ENCODE assay signal across 18 cellular contexts in genomic region chr21:33549848-33550771, GRCh38. TPM values are rescaled to one million over a fixed set of nuclear protein-coding genes. Genes with fewer than 3 reads are reported as not detected.
DNase-seq lines count a peak whose midpoint lies in the region; ATAC-seq and TF ChIP-seq lines count a peak whose summit lies in the region.
"Had no signal": no experiment of that assay in that cellular context is flagged by ENCODE, and none has a peak within 500 bp of the region (broad histone marks: within the 10 kb centered on the region; RNA-seq: fewer than 3 reads in every experiment).

No MANE protein-coding gene starts in this region.

- ATAC-seq in HCT116 = no peak

- H3K27me3 Mint-ChIP-seq in activated CD4-positive, alpha-beta T cell treated with anti-CD3 and anti-CD28 coated beads, Interleukin-2, amount 10 ng/mL, durations not matched to agents 24 days and 14 days = no peaks in the 10 kb centered on the region
- H3K27me3 Mint-ChIP-seq in activated CD4-positive, alpha-beta T cell treated with anti-CD3 and anti-CD28 coated beads, Interleukin-2, amount 10 ng/mL, durations not matched to agents 7 days and 5 days = no peaks in the 10 kb centered on the region
- peaks cover 9% of the 10 kb centered on the region for H3K27me3 Mint-ChIP-seq in endothelial cell (ENCODE audit: unreplicated experiment)

- intact Hi-C loops in activated CD4-positive, alpha-beta T cell treated with anti-CD3 and anti-CD28 coated beads, Interleukin-2, amount 10 ng/mL, durations not matched to agents 24 days and 14 days (cut with micrococcal nuclease) = no loop called here
- intact Hi-C loops in HCT116 (cut with micrococcal nuclease) = no loop called here
- intact Hi-C loops in uterus (cut with DNase I; ENCODE audit: low total_unique reads) = no loop called here

- H4K8ac ChIP-seq in neuronal stem cell (ENCODE audit: low read depth, low read length) = no peak overlapping the region

- peaks cover 18% of the 10 kb centered on the region for H3K79me1 ChIP-seq in neuronal stem cell (ENCODE audit: low read depth, low read length)

- peaks cover 48% of the 10 kb centered on the region for H4K20me1 ChIP-seq in HCT116 (ENCODE audit: insufficient read depth)

- no peak overlapping the region for H2AK5ac ChIP-seq in neuronal stem cell (ENCODE audit: low read depth, low read length)

- H3K9ac ChIP-seq in HCT116 (ENCODE audit: low read length) = no peak overlapping the region
- no peak overlapping the region for H3K9ac ChIP-seq in neuronal stem cell (ENCODE audit: low read depth, low read length, poor library complexity)
- H3K9ac ChIP-seq: BLaER1 treated with 17β-estradiol and CSF1 and Interleukin-3, amounts not matched to agents 10 nM and 100 nM had no signal

- H2BK5ac ChIP-seq in neuronal stem cell (ENCODE audit: low read length) = no peak overlapping the region

- H3K27ac ChIP-seq in HCT116 (ENCODE audit: low read depth, low read length) = no peak overlapping the region
- no peak overlapping the region for H3K27ac ChIP-seq in neuronal stem cell (replicated peaks; ENCODE audit: low read length)
- no peak overlapping the region for H3K27ac ChIP-seq in uterus
- H3K27ac ChIP-seq: BLaER1 treated with 17β-estradiol and CSF1 and Interleukin-3, amounts not matched to agents 10 nM and 100 nM had no signal

- H3K4me3 ChIP-seq in HCT116 (replicated peaks in 1 of 2; ENCODE audit: low read depth in 1 of 2, low read length in 2 of 2) (no peak overlapping the region), neuronal stem cell (ENCODE audit: low read length in 2 of 2) (peak overlapping the region in 1 of 2 donors; percentile 65), uterus (no peak overlapping the region)
- H3K4me3 ChIP-seq: BLaER1 treated with 17β-estradiol and CSF1 and Interleukin-3, amounts not matched to agents 10 nM and 100 nM had no signal

- peaks cover 100% of the 10 kb centered on the region for H3K79me2 ChIP-seq in HCT116 (ENCODE audit: insufficient read depth, low read length)

- H2AFZ ChIP-seq in HCT116 (ENCODE audit: low read depth, low read length, poor library complexity, severe bottlenecking) (no peak overlapping the region), neuronal stem cell (ENCODE audit: low read length) (no peak overlapping the region)

- CTCF ChIA-PET in activated CD4-positive, alpha-beta T cell treated with anti-CD3 and anti-CD28 coated beads, Interleukin-2, amount 10 ng/mL, durations not matched to agents 7 days and 5 days (lab: Charles Lee) = interaction anchor here (1.1 to 1.3 kb wide), 2 partner anchors 12 to 34 kb away, joined by 3 read pairs; no protein-coding TSS in a partner anchor
- CTCF ChIA-PET in HCT116 (lab: Charles Lee) = no interaction called here

- no peak overlapping the region for H3K4me3 Mint-ChIP-seq in activated CD4-positive, alpha-beta T cell treated with anti-CD3 and anti-CD28 coated beads, Interleukin-2, amount 10 ng/mL, durations not matched to agents 24 days and 14 days
- no peak overlapping the region for H3K4me3 Mint-ChIP-seq in activated CD4-positive, alpha-beta T cell treated with anti-CD3 and anti-CD28 coated beads, Interleukin-2, amount 10 ng/mL, durations not matched to agents 7 days and 5 days
- H3K4me3 Mint-ChIP-seq in endothelial cell (ENCODE audit: unreplicated experiment) = peak overlapping the region; percentile 66
- H3K4me3 Mint-ChIP-seq: H9 had no signal

- H3K27ac Mint-ChIP-seq in activated CD4-positive, alpha-beta T cell treated with anti-CD3 and anti-CD28 coated beads, Interleukin-2, amount 10 ng/mL, durations not matched to agents 24 days and 14 days = no peak overlapping the region
- H3K27ac Mint-ChIP-seq in activated CD4-positive, alpha-beta T cell treated with anti-CD3 and anti-CD28 coated beads, Interleukin-2, amount 10 ng/mL, durations not matched to agents 7 days and 5 days = no peak overlapping the region
- H3K27ac Mint-ChIP-seq in endothelial cell (ENCODE audit: unreplicated experiment) = no peak overlapping the region
- H3K27ac Mint-ChIP-seq: H9 had no signal

- no peaks in the 10 kb centered on the region; a peak in 1 of 4 replicates for H3K4me1 ChIP-seq in HCT116 (ENCODE audit: control insufficient read depth in 1 of 2, insufficient read depth in 2 of 2, low read length in 2 of 2)
- peaks cover 0 to 4% of the 10 kb centered on the region in 2 donors for H3K4me1 ChIP-seq in neuronal stem cell (ENCODE audit: control insufficient read depth in 2 of 2, insufficient read depth in 1 of 2, low read depth in 1 of 2, low read length in 2 of 2)
- peaks cover 0 to 3% of the 10 kb centered on the region in 2 donors for H3K4me1 ChIP-seq in uterus

- no peaks in the 10 kb centered on the region for H3K9me3 ChIP-seq in HCT116 (ENCODE audit: control insufficient read depth in 1 of 2, insufficient read depth in 1 of 2, low read depth in 1 of 2, low read length in 2 of 2)
- H3K9me3 ChIP-seq in neuronal stem cell (replicated peaks in 1 of 2; ENCODE audit: control insufficient read depth in 2 of 2, insufficient read depth in 1 of 2, low read depth in 1 of 2, low read length in 2 of 2) = peaks cover 6 to 37% of the 10 kb centered on the region in 2 donors
- no peaks in the 10 kb centered on the region for H3K9me3 ChIP-seq in uterus

- RAD21 ChIA-PET in HCT116 (lab: Charles Lee; ENCODE audit: low non-redundant PET in 1 of 2, low total read pairs in 2 of 2, uncharacterized antibody in 2 of 2, unreplicated experiment in 2 of 2) = no interaction called here

- TF ChIP-seq POLR2A in HCT116 (IDR thresholded peaks at IDR 0.05; ENCODE audit: borderline replicate concordance, extremely low read depth, insufficient read depth, insufficient read length) (no peak), uterus (IDR thresholded peaks at IDR 0.05) (no peak)

- POLR2A ChIA-PET in activated CD4-positive, alpha-beta T cell treated with anti-CD3 and anti-CD28 coated beads, Interleukin-2, amount 10 ng/mL, durations not matched to agents 7 days and 5 days (lab: Charles Lee) = no interaction called here
- POLR2A ChIA-PET in HCT116 (lab: Charles Lee) = no interaction called here

- no peak overlapping the region for H4K91ac ChIP-seq in neuronal stem cell (ENCODE audit: low read depth, low read length, poor library complexity)

- H3K18ac ChIP-seq in neuronal stem cell (ENCODE audit: low read length) = no peak overlapping the region

- peaks cover 69% of the 10 kb centered on the region for H3K36me3 Mint-ChIP-seq in activated CD4-positive, alpha-beta T cell treated with anti-CD3 and anti-CD28 coated beads, Interleukin-2, amount 10 ng/mL, durations not matched to agents 24 days and 14 days (ENCODE audit: low read depth)
- H3K36me3 Mint-ChIP-seq in activated CD4-positive, alpha-beta T cell treated with anti-CD3 and anti-CD28 coated beads, Interleukin-2, amount 10 ng/mL, durations not matched to agents 7 days and 5 days (ENCODE audit: low read depth) = peaks cover 63% of the 10 kb centered on the region
- H3K36me3 Mint-ChIP-seq in endothelial cell (ENCODE audit: low read depth, unreplicated experiment) = peaks cover 31% of the 10 kb centered on the region

- DNase-seq in activated CD4-positive, alpha-beta T cell treated with anti-CD3 and anti-CD28 coated beads, Interleukin-2, amount 10 ng/mL, durations not matched to agents 24 days and 14 days = peak; percentile 55
- DNase-seq in activated CD4-positive, alpha-beta T cell treated with anti-CD3 and anti-CD28 coated beads, Interleukin-2, amount 10 ng/mL, durations not matched to agents 7 days and 5 days = no peak
- DNase-seq in HCT116 (ENCODE audit: low read depth, low spot score) = no peak
- no peak for DNase-seq in endothelial cell (ENCODE audit: low spot score)
- DNase-seq in neuronal stem cell (ENCODE audit: low spot score) = no peak
- no peak for DNase-seq in uterus
- no peak for DNase-seq in SIG-M5 (lab: John Stamatoyannopoulos, UW)
- no peak for DNase-seq in AG08396 (ENCODE audit: low spot score)
- DNase-seq: 8988T, DMS153, EL, H9, Kasumi-1, NCI-H1417, NCI-H2029, NCI-H524, RPMI8226 had no signal

- peaks cover 25% of the 10 kb centered on the region for H3K4me1 Mint-ChIP-seq in activated CD4-positive, alpha-beta T cell treated with anti-CD3 and anti-CD28 coated beads, Interleukin-2, amount 10 ng/mL, durations not matched to agents 24 days and 14 days
- peaks cover 38% of the 10 kb centered on the region for H3K4me1 Mint-ChIP-seq in activated CD4-positive, alpha-beta T cell treated with anti-CD3 and anti-CD28 coated beads, Interleukin-2, amount 10 ng/mL, durations not matched to agents 7 days and 5 days
- peaks cover 8% of the 10 kb centered on the region for H3K4me1 Mint-ChIP-seq in endothelial cell (ENCODE audit: unreplicated experiment)

- H2BK12ac ChIP-seq in neuronal stem cell (ENCODE audit: low read length) = no peak overlapping the region

- no CpG with 5 or more reads among the region's 19 CpGs for WGBS in neuronal stem cell (ENCODE audit: extremely low coverage in 2 of 2, insufficient read length in 2 of 2, insufficient replicate concordance in 1 of 2), 2 donors

- H3K23ac ChIP-seq in neuronal stem cell (ENCODE audit: low read depth, low read length, poor library complexity) = peak overlapping the region; percentile 86

- no peaks in the 10 kb centered on the region for H3K9me3 Mint-ChIP-seq in activated CD4-positive, alpha-beta T cell treated with anti-CD3 and anti-CD28 coated beads, Interleukin-2, amount 10 ng/mL, durations not matched to agents 24 days and 14 days
- no peaks in the 10 kb centered on the region for H3K9me3 Mint-ChIP-seq in activated CD4-positive, alpha-beta T cell treated with anti-CD3 and anti-CD28 coated beads, Interleukin-2, amount 10 ng/mL, durations not matched to agents 7 days and 5 days
- no peaks in the 10 kb centered on the region for H3K9me3 Mint-ChIP-seq in endothelial cell (ENCODE audit: unreplicated experiment)
- H3K9me3 Mint-ChIP-seq: H9 had no signal

- TF ChIP-seq CTCF in HCT116 (IDR thresholded peaks at IDR 0.05 in 2 of 3, conservative IDR thresholded peaks at IDR 0.05 in 1 of 3; ENCODE audit: borderline replicate concordance in 1 of 3, insufficient read depth in 1 of 3, low read depth in 2 of 3, low read length in 2 of 3) = no peak
- TF ChIP-seq CTCF in endothelial cell (IDR thresholded peaks at IDR 0.05; ENCODE audit: unreplicated experiment) = no peak
- no peak for TF ChIP-seq CTCF in uterus (IDR thresholded peaks at IDR 0.05)

- no peak overlapping the region for H3K4me2 ChIP-seq in HCT116 (ENCODE audit: low read length)
- H3K4me2 ChIP-seq in neuronal stem cell (ENCODE audit: insufficient read depth, low read length, poor library complexity, severe bottlenecking) = no peak overlapping the region
- H3K4me2 ChIP-seq: BLaER1 treated with 17β-estradiol and CSF1 and Interleukin-3, amounts not matched to agents 10 nM and 100 nM had no signal

- H3K9me2 ChIP-seq in HCT116 (ENCODE audit: insufficient read depth) = no peaks in the 10 kb centered on the region

- H2BK15ac ChIP-seq in neuronal stem cell (ENCODE audit: low read length) = no peak overlapping the region

- TSS peak; percentile 6 for BruUV-seq in HCT116 (replicated peaks; lab: Mats Ljungman, UMichigan)

- H3K4ac ChIP-seq in neuronal stem cell (ENCODE audit: low read length) = no peak overlapping the region

- H2BK120ac ChIP-seq in neuronal stem cell (ENCODE audit: low read depth, low read length) = no peak overlapping the region

- H3K36me3 ChIP-seq in HCT116 (ENCODE audit: control insufficient read depth in 1 of 2, insufficient read depth in 2 of 2, low read length in 2 of 2) (peaks cover 65 to 82% of the 10 kb centered on the region in 2 experiments), neuronal stem cell (replicated peaks in 1 of 2; ENCODE audit: control insufficient read depth in 2 of 2, insufficient read depth in 2 of 2, low read length in 2 of 2) (peaks cover 51 to 92% of the 10 kb centered on the region in 2 donors), uterus (no peaks in the 10 kb centered on the region)

- no peak overlapping the region for H3K14ac ChIP-seq in neuronal stem cell (ENCODE audit: low read length)

- no peak for TF ChIP-seq RAD21 in HCT116 (IDR thresholded peaks at IDR 0.05; ENCODE audit: low read depth)

- no peaks in the 10 kb centered on the region for H3K27me3 ChIP-seq in HCT116 (ENCODE audit: insufficient read depth, low read length)
- H3K27me3 ChIP-seq in neuronal stem cell (ENCODE audit: control insufficient read depth in 3 of 3, insufficient read depth in 3 of 3, low read depth in 1 of 3, low read length in 3 of 3) = no peaks in the 10 kb centered on the region
- no peaks in the 10 kb centered on the region for H3K27me3 ChIP-seq in uterus
- H3K27me3 ChIP-seq: BLaER1 treated with 17β-estradiol and CSF1 and Interleukin-3, amounts not matched to agents 10 nM and 100 nM had no signal

RNA-seq across cellular contexts. Expression of gene SON, which starts 7.3 kb away (rescaled TPM):
- 351 and 363 TPM in 2 replicates for total RNA-seq in activated CD4-positive, alpha-beta T cell treated with anti-CD3 and anti-CD28 coated beads, Interleukin-2, amount 10 ng/mL, durations not matched to agents 24 days and 14 days
- total RNA-seq in activated CD4-positive, alpha-beta T cell treated with anti-CD3 and anti-CD28 coated beads, Interleukin-2, amount 10 ng/mL, durations not matched to agents 7 days and 5 days = 100 to 1,000 TPM; 310 to 322 TPM
- total RNA-seq in HCT116 (2021; ENCODE audit: unreplicated experiment) (195 TPM), endothelial cell (ENCODE audit: unreplicated experiment) (311 TPM), uterus (100 to 1,000 TPM; 249 to 420 (median 304) TPM)
- polyA plus RNA-seq in HCT116 (2012) = 67.4 and 76.5 TPM in 2 replicates
- polyA plus RNA-seq in neuronal stem cell (2013, experiment 1 of 2) = 100 TPM
- polyA plus RNA-seq in neuronal stem cell (2013, experiment 2 of 2) = 100.0 TPM

RNA-seq across cellular contexts. Expression of gene GART, which starts 8.2 kb away (rescaled TPM):
- 216 and 221 TPM in 2 replicates for total RNA-seq in activated CD4-positive, alpha-beta T cell treated with anti-CD3 and anti-CD28 coated beads, Interleukin-2, amount 10 ng/mL, durations not matched to agents 24 days and 14 days
- total RNA-seq in activated CD4-positive, alpha-beta T cell treated with anti-CD3 and anti-CD28 coated beads, Interleukin-2, amount 10 ng/mL, durations not matched to agents 7 days and 5 days = 100 to 1,000 TPM; 123 to 124 TPM
- 241 TPM for total RNA-seq in HCT116 (2021; ENCODE audit: unreplicated experiment)
- polyA plus RNA-seq in HCT116 (2012) = 93.2 and 108 TPM in 2 replicates
- 76.1 TPM for total RNA-seq in endothelial cell (ENCODE audit: unreplicated experiment)
- polyA plus RNA-seq in neuronal stem cell (2013, experiment 1 of 2) = 61.1 TPM
- polyA plus RNA-seq in neuronal stem cell (2013, experiment 2 of 2) = 61.6 TPM
- 100 to 1,000 TPM in 1 of 4 donors, 10 to 100 TPM in 3; 10.5 to 120 (median 36.6) TPM for total RNA-seq in uterus

RNA-seq across cellular contexts. Expression of gene DONSON, which starts 38.4 kb away (rescaled TPM):
- 42.6 and 42.7 TPM in 2 replicates for total RNA-seq in activated CD4-positive, alpha-beta T cell treated with anti-CD3 and anti-CD28 coated beads, Interleukin-2, amount 10 ng/mL, durations not matched to agents 24 days and 14 days
- total RNA-seq in activated CD4-positive, alpha-beta T cell treated with anti-CD3 and anti-CD28 coated beads, Interleukin-2, amount 10 ng/mL, durations not matched to agents 7 days and 5 days = 10 to 100 TPM; 39.6 to 41.5 TPM
- total RNA-seq in HCT116 (2021; ENCODE audit: unreplicated experiment) (31.7 TPM), endothelial cell (ENCODE audit: unreplicated experiment) (18.0 TPM), uterus (10 to 100 TPM in 2 of 4 donors, 1 to 10 TPM in 2; 7.2 to 19.8 (median 12.8) TPM)
- 19.4 and 22.6 TPM in 2 replicates for polyA plus RNA-seq in HCT116 (2012)
- polyA plus RNA-seq in neuronal stem cell (2013, experiment 1 of 2) = 24.4 TPM
- polyA plus RNA-seq in neuronal stem cell (2013, experiment 2 of 2) = 22.6 TPM

RNA-seq across cellular contexts. Expression of gene DNAJC28, which starts 58.6 kb away (rescaled TPM):
- 0.09 and 0.12 TPM in 2 replicates for total RNA-seq in activated CD4-positive, alpha-beta T cell treated with anti-CD3 and anti-CD28 coated beads, Interleukin-2, amount 10 ng/mL, durations not matched to agents 24 days and 14 days
- total RNA-seq in activated CD4-positive, alpha-beta T cell treated with anti-CD3 and anti-CD28 coated beads, Interleukin-2, amount 10 ng/mL, durations not matched to agents 7 days and 5 days = under 1 TPM; 0.40 to 0.58 TPM
- total RNA-seq in HCT116 (2021; ENCODE audit: unreplicated experiment) (0.81 TPM), endothelial cell (ENCODE audit: unreplicated experiment) (3.3 TPM), uterus (1 to 10 TPM in 2 of 4 donors, not detected in 2; 1.4 to 2.1 TPM)
- 0.22 and 0.33 TPM in 2 replicates for polyA plus RNA-seq in HCT116 (2012)
- polyA plus RNA-seq in neuronal stem cell (2013, experiment 1 of 2) = 2.7 TPM
- polyA plus RNA-seq in neuronal stem cell (2013, experiment 2 of 2) = 3.0 TPM
